1 cellular context compared by ENCODE assay signal in the genomic region with DNA sequence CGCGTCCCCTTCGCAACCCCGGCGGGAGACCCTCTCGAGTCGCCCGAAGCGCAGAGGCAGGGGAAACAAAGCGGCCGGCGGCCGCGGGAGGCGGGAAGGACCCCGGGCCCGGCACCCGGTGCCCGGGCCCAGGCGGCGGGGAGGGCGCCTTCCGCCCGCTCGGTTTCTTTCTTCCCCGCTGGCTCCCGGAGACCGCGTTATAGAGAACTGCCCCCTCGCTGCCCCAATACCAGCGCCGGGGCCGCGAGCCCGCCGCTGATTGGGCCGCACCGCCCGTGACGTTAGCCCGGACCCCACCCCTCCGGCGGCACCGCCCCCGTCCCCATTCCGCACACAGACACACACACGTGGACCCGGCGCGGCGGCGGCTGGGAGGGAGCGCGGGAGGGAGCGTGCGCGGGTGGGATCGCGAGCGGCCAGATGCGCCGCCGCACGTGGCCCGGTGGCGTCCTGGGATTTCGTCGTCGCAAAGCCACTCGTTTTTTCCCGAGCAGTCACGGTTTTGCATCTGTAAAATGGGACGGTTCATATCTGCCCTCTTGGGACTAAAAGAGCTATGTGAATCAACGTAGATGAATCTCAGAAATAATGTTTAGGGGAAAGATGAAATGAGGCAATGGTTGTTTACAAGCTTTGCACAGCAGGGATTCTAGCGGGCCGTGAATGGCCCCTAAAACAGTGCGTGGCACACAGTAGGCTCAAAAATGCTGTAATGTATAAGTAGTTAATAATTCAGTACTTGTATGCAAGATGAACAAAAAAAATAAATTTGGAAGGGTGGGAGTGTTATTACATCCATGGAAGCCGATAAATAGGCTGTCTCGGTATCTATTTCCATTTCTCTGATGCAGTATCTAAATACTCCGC.
A peak's percentile ranks its signal among the peaks of the same experiment; 100 is the strongest.
TF ChIP-seq lines count a peak whose summit lies in the region.

A gene (minus strand): TSS at position 209 of the 867 bp plus-strand sequence. CDS start 462 bp downstream, outside the sequence.

TF ChIP-seq in HepG2, 621 proteins besides CTCF, POLR2A, EP300 and RAD21 (continued from another document and continues in another):
- TF ChIP-seq, protein P1, sequence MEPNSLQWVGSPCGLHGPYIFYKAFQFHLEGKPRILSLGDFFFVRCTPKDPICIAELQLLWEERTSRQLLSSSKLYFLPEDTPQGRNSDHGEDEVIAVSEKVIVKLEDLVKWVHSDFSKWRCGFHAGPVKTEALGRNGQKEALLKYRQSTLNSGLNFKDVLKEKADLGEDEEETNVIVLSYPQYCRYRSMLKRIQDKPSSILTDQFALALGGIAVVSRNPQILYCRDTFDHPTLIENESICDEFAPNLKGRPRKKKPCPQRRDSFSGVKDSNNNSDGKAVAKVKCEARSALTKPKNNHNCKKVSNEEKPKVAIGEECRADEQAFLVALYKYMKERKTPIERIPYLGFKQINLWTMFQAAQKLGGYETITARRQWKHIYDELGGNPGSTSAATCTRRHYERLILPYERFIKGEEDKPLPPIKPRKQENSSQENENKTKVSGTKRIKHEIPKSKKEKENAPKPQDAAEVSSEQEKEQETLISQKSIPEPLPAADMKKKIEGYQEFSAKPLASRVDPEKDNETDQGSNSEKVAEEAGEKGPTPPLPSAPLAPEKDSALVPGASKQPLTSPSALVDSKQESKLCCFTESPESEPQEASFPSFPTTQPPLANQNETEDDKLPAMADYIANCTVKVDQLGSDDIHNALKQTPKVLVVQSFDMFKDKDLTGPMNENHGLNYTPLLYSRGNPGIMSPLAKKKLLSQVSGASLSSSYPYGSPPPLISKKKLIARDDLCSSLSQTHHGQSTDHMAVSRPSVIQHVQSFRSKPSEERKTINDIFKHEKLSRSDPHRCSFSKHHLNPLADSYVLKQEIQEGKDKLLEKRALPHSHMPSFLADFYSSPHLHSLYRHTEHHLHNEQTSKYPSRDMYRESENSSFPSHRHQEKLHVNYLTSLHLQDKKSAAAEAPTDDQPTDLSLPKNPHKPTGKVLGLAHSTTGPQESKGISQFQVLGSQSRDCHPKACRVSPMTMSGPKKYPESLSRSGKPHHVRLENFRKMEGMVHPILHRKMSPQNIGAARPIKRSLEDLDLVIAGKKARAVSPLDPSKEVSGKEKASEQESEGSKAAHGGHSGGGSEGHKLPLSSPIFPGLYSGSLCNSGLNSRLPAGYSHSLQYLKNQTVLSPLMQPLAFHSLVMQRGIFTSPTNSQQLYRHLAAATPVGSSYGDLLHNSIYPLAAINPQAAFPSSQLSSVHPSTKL (CRISPR knock-in tag; IDR thresholded peaks at IDR 0.05) = peak; percentile 86
- TF ChIP-seq TBX2 (CRISPR knock-in tag; IDR thresholded peaks at IDR 0.05; ENCODE audit: borderline replicate concordance) = peak; percentile 87; the same call in 1 of the 2 replicates
- peak; percentile 55 for TF ChIP-seq RXRB (CRISPR knock-in tag; IDR thresholded peaks at IDR 0.05; ENCODE audit: borderline replicate concordance)
- TF ChIP-seq PITX1 (CRISPR knock-in tag; IDR thresholded peaks at IDR 0.05) = peak; percentile 56; the same call in 1 of the 2 replicates
- TF ChIP-seq ZNF460 (CRISPR knock-in tag; IDR thresholded peaks at IDR 0.05; ENCODE audit: borderline replicate concordance) = no peak
- TF ChIP-seq ZNF543 (CRISPR knock-in tag; IDR thresholded peaks at IDR 0.05) = no peak; the same call in 1 of the 2 replicates
- TF ChIP-seq, protein P2, sequence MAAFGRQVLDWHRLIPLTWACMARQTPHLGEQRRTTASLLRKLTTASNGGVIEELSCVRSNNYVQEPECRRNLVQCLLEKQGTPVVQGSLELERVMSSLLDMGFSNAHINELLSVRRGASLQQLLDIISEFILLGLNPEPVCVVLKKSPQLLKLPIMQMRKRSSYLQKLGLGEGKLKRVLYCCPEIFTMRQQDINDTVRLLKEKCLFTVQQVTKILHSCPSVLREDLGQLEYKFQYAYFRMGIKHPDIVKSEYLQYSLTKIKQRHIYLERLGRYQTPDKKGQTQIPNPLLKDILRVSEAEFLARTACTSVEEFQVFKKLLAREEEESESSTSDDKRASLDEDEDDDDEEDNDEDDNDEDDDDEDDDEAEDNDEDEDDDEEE (CRISPR knock-in tag; IDR thresholded peaks at IDR 0.05) = peak; percentile 95
- TF ChIP-seq ZNF605 (CRISPR knock-in tag; IDR thresholded peaks at IDR 0.05) = peak; percentile 91
- peak; percentile 93; the same call in 1 of the 2 replicates for TF ChIP-seq KLF13 (CRISPR knock-in tag; IDR thresholded peaks at IDR 0.05)
- TF ChIP-seq ZNF629 (CRISPR knock-in tag; conservative IDR thresholded peaks at IDR 0.05) = peak; percentile 99
- TF ChIP-seq KLF15 (CRISPR knock-in tag; IDR thresholded peaks at IDR 0.05; ENCODE audit: borderline replicate concordance) = peak; percentile 96; the same call in 1 of the 2 replicates
- TF ChIP-seq PPARG (CRISPR knock-in tag; conservative IDR thresholded peaks at IDR 0.05) = peak; percentile 76
- no peak for TF ChIP-seq LCORL (IDR thresholded peaks at IDR 0.05)
- TF ChIP-seq LCORL (CRISPR knock-in tag; IDR thresholded peaks at IDR 0.05) = peak; percentile 30; the same call in 1 of the 2 replicates
- no peak for TF ChIP-seq ZNF292 (CRISPR knock-in tag; IDR thresholded peaks at IDR 0.05; ENCODE audit: borderline replicate concordance, low read depth)
- peak; percentile 47; the same call in 1 of the 2 replicates for TF ChIP-seq ZFP36L2 (CRISPR knock-in tag; IDR thresholded peaks at IDR 0.05)
- TF ChIP-seq HNRNPH1 (optimal IDR thresholded peaks at IDR 0.05; ENCODE audit: low read depth, low read length) = no peak
- TF ChIP-seq, protein P3, sequence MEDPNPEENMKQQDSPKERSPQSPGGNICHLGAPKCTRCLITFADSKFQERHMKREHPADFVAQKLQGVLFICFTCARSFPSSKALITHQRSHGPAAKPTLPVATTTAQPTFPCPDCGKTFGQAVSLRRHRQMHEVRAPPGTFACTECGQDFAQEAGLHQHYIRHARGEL (CRISPR knock-in tag; IDR thresholded peaks at IDR 0.05) = no peak
- TF ChIP-seq SIX4 (CRISPR knock-in tag; IDR thresholded peaks at IDR 0.05) = peak; percentile 40; the same call in 1 of the 2 replicates
- TF ChIP-seq, protein P4, sequence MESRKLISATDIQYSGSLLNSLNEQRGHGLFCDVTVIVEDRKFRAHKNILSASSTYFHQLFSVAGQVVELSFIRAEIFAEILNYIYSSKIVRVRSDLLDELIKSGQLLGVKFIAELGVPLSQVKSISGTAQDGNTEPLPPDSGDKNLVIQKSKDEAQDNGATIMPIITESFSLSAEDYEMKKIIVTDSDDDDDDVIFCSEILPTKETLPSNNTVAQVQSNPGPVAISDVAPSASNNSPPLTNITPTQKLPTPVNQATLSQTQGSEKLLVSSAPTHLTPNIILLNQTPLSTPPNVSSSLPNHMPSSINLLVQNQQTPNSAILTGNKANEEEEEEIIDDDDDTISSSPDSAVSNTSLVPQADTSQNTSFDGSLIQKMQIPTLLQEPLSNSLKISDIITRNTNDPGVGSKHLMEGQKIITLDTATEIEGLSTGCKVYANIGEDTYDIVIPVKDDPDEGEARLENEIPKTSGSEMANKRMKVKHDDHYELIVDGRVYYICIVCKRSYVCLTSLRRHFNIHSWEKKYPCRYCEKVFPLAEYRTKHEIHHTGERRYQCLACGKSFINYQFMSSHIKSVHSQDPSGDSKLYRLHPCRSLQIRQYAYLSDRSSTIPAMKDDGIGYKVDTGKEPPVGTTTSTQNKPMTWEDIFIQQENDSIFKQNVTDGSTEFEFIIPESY (CRISPR knock-in tag; IDR thresholded peaks at IDR 0.05) = peak; percentile 59
- no peak for TF ChIP-seq SRSF9 (IDR thresholded peaks at IDR 0.05; ENCODE audit: borderline replicate concordance, insufficient read depth, low read depth, low read length, poor library complexity, severe bottlenecking)
- TF ChIP-seq PAWR (CRISPR knock-in tag; IDR thresholded peaks at IDR 0.05; ENCODE audit: borderline replicate concordance) = no peak
- TF ChIP-seq, protein P5, sequence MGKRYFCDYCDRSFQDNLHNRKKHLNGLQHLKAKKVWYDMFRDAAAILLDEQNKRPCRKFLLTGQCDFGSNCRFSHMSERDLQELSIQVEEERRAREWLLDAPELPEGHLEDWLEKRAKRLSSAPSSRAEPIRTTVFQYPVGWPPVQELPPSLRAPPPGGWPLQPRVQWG (CRISPR knock-in tag; IDR thresholded peaks at IDR 0.05; ENCODE audit: borderline replicate concordance, low read depth) = no peak
- TF ChIP-seq ZNF230 (CRISPR knock-in tag; IDR thresholded peaks at IDR 0.05) = no peak; the same call in 1 of the 2 replicates
- TF ChIP-seq CHCHD3 (CRISPR knock-in tag; IDR thresholded peaks at IDR 0.05) = peak; percentile 92
- no peak for TF ChIP-seq ZNF10 (CRISPR knock-in tag; IDR thresholded peaks at IDR 0.05; ENCODE audit: borderline replicate concordance, low read depth)
- peak; percentile 37; the same call in 1 of the 2 replicates for TF ChIP-seq BCL6 (CRISPR knock-in tag; IDR thresholded peaks at IDR 0.05)
- no peak for TF ChIP-seq ZNF382 (CRISPR knock-in tag; IDR thresholded peaks at IDR 0.05; ENCODE audit: borderline replicate concordance)
- TF ChIP-seq, protein P6, sequence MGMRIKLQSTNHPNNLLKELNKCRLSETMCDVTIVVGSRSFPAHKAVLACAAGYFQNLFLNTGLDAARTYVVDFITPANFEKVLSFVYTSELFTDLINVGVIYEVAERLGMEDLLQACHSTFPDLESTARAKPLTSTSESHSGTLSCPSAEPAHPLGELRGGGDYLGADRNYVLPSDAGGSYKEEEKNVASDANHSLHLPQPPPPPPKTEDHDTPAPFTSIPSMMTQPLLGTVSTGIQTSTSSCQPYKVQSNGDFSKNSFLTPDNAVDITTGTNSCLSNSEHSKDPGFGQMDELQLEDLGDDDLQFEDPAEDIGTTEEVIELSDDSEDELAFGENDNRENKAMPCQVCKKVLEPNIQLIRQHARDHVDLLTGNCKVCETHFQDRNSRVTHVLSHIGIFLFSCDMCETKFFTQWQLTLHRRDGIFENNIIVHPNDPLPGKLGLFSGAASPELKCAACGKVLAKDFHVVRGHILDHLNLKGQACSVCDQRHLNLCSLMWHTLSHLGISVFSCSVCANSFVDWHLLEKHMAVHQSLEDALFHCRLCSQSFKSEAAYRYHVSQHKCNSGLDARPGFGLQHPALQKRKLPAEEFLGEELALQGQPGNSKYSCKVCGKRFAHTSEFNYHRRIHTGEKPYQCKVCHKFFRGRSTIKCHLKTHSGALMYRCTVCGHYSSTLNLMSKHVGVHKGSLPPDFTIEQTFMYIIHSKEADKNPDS (CRISPR knock-in tag; IDR thresholded peaks at IDR 0.05) = no peak
- TF ChIP-seq TSC22D2 (CRISPR knock-in tag; IDR thresholded peaks at IDR 0.05; ENCODE audit: borderline replicate concordance) = peak; percentile 95
- TF ChIP-seq, protein P7, sequence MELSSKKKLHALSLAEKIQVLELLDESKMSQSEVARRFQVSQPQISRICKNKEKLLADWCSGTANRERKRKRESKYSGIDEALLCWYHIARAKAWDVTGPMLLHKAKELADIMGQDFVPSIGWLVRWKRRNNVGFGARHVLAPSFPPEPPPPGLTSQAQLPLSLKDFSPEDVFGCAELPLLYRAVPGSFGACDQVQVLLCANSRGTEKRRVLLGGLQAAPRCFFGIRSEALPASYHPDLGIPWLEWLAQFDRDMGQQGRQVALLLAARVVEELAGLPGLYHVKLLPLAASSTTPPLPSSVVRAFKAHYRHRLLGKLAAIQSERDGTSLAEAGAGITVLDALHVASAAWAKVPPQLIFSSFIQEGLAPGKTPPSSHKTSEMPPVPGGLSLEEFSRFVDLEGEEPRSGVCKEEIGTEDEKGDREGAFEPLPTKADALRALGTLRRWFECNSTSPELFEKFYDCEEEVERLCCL (CRISPR knock-in tag; IDR thresholded peaks at IDR 0.05; ENCODE audit: borderline replicate concordance) = 0 out of 2 replicates have a peak, but pooled peaks have one; percentile 40
- no peak for TF ChIP-seq RBAK (CRISPR knock-in tag; IDR thresholded peaks at IDR 0.05)
- TF ChIP-seq ZNF614 (CRISPR knock-in tag; IDR thresholded peaks at IDR 0.05; ENCODE audit: borderline replicate concordance) = peak; percentile 91
- peak; percentile 82; the same call in 1 of the 2 replicates for TF ChIP-seq ZNF773 (CRISPR knock-in tag; IDR thresholded peaks at IDR 0.05; ENCODE audit: borderline replicate concordance)
- no peak for TF ChIP-seq HCFC1 (IDR thresholded peaks at IDR 0.05; ENCODE audit: low read depth, low read length)
- TF ChIP-seq, protein P8, sequence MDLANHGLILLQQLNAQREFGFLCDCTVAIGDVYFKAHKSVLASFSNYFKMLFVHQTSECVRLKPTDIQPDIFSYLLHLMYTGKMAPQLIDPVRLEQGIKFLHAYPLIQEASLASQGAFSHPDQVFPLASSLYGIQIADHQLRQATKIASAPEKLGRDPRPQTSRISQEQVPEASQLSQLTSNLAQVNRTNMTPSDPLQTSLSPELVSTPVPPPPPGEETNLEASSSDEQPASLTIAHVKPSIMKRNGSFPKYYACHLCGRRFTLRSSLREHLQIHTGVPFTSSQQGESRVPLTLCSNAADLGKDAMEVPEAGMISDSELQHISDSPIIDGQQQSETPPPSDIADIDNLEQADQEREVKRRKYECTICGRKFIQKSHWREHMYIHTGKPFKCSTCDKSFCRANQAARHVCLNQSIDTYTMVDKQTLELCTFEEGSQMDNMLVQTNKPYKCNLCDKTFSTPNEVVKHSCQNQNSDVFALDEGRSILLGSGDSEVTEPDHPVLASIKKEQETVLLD (CRISPR knock-in tag; IDR thresholded peaks at IDR 0.05; ENCODE audit: low read depth) = peak; percentile 89
- TF ChIP-seq, protein P9, sequence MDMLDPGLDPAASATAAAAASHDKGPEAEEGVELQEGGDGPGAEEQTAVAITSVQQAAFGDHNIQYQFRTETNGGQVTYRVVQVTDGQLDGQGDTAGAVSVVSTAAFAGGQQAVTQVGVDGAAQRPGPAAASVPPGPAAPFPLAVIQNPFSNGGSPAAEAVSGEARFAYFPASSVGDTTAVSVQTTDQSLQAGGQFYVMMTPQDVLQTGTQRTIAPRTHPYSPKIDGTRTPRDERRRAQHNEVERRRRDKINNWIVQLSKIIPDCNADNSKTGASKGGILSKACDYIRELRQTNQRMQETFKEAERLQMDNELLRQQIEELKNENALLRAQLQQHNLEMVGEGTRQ (IDR thresholded peaks at IDR 0.05; ENCODE audit: low read depth, low read length) = 0 out of 2 replicates have a peak, but pooled peaks have one; percentile 28
- TF ChIP-seq, protein P9 (CRISPR knock-in tag; IDR thresholded peaks at IDR 0.05; ENCODE audit: borderline replicate concordance) = 0 out of 2 replicates have a peak, but pooled peaks have one; percentile 35
- TF ChIP-seq ZNF550 (CRISPR knock-in tag; IDR thresholded peaks at IDR 0.05; ENCODE audit: borderline replicate concordance) = no peak
- no peak for TF ChIP-seq SUZ12 (IDR thresholded peaks at IDR 0.05; ENCODE audit: low read depth, low read length)
- TF ChIP-seq, protein P10, sequence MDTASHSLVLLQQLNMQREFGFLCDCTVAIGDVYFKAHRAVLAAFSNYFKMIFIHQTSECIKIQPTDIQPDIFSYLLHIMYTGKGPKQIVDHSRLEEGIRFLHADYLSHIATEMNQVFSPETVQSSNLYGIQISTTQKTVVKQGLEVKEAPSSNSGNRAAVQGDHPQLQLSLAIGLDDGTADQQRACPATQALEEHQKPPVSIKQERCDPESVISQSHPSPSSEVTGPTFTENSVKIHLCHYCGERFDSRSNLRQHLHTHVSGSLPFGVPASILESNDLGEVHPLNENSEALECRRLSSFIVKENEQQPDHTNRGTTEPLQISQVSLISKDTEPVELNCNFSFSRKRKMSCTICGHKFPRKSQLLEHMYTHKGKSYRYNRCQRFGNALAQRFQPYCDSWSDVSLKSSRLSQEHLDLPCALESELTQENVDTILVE (CRISPR knock-in tag; IDR thresholded peaks at IDR 0.05) = no peak; the same call in 1 of the 2 replicates
- TF ChIP-seq ZNF20 (CRISPR knock-in tag; IDR thresholded peaks at IDR 0.05) = no peak
- TF ChIP-seq NAIF1 (CRISPR knock-in tag; IDR thresholded peaks at IDR 0.05; ENCODE audit: borderline replicate concordance) = peak; percentile 56; the same call in 1 of the 2 replicates
